9 cellular contexts compared by ENCODE assay signal in the genomic region with DNA sequence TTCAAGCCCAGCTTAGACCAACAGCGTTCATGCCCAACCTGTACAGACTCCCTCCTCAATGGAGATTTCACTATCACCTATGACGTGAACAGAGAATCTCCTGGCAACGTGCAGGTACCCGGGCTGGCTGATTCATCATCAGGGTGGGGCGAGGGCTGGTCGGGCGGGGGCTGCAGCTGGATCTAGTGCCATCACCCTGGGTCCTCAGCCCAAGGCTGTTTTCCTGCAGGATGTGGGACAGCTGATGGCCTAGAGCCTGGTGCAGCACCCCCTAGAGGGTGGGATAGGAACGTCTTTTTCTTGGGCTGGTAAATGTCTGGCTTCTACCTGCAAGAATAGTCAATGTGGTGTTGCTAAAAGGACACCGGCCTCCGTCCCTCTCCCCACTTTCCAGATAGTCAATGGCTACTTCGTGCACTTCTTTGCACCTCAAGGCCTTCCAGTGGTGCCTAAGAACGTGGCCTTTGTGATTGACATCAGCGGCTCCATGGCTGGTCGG. TPM values are rescaled to one million over a fixed set of nuclear protein-coding genes. Genes with fewer than 3 reads are reported as not detected.
A peak's percentile ranks its signal among the peaks of the same experiment; 100 is the strongest.
DNase-seq lines count a peak whose midpoint lies in the region; ATAC-seq and TF ChIP-seq lines count a peak whose summit lies in the region.
"Had no signal": no experiment of that assay in that cellular context is flagged by ENCODE, and none has a peak within 500 bp of the region (broad histone marks: within the 10 kb centered on the region; RNA-seq: fewer than 3 reads in every experiment).

No MANE protein-coding gene starts in this region.

- peak; percentile 7 to 24 for DNase-seq in stimulated activated CD4-positive, alpha-beta T cell treated with anti-CD3 and anti-CD28 coated beads, Interleukin-2, amount 100 ng/mL, for 48 hours
- no peak for DNase-seq in stimulated activated CD4-positive, alpha-beta T cell treated with anti-CD3 and anti-CD28 coated beads, Interleukin-1b, Interleukin-23, amount 100 ng/mL, for 48 hours
- DNase-seq in SJCRH30 (peak; percentile 11 to 48), glutamatergic neuron (peak; percentile 49), superior temporal gyrus (ENCODE audit: extremely low spot score) (no peak), NCI-H774 (lab: John Stamatoyannopoulos, UW) (no peak)

- no peak overlapping the region for H3K27ac Mint-ChIP-seq in glutamatergic neuron (ENCODE audit: unreplicated experiment)
- H3K27ac Mint-ChIP-seq: activated naive CD8-positive, alpha-beta T cell had no signal

- H3K9me3 Mint-ChIP-seq in glutamatergic neuron (ENCODE audit: unreplicated experiment), result peaks cover 4% of the 10 kb centered on the region

- H3K9me3 ChIP-seq in SJCRH30 (replicated peaks), result no peaks in the 10 kb centered on the region

- no peaks in the 10 kb centered on the region for H3K36me3 ChIP-seq in SJCRH30

- peaks cover 3% of the 10 kb centered on the region for H3K27me3 Mint-ChIP-seq in glutamatergic neuron (ENCODE audit: unreplicated experiment)

- peak; percentile 60 for TF ChIP-seq CTCF in glutamatergic neuron (IDR thresholded peaks at IDR 0.05; ENCODE audit: partially characterized antibody, unreplicated experiment)

- no peaks in the 10 kb centered on the region for H3K4me1 ChIP-seq in SJCRH30

- peaks cover 2% of the 10 kb centered on the region for H3K4me1 Mint-ChIP-seq in glutamatergic neuron (ENCODE audit: low read depth, unreplicated experiment)

- H3K36me3 Mint-ChIP-seq in glutamatergic neuron (ENCODE audit: unreplicated experiment), result no peaks in the 10 kb centered on the region
- H3K36me3 Mint-ChIP-seq: activated naive CD8-positive, alpha-beta T cell had no signal

- ATAC-seq in GM18868 (IDR thresholded peaks at IDR 0.05; ENCODE audit: unreplicated experiment) (no peak), GM18867 (IDR thresholded peaks at IDR 0.05; ENCODE audit: unreplicated experiment) (no peak)

- no peak overlapping the region for H3K4me3 Mint-ChIP-seq in glutamatergic neuron (ENCODE audit: unreplicated experiment)
- H3K4me3 Mint-ChIP-seq: activated naive CD8-positive, alpha-beta T cell had no signal

- no peaks in the 10 kb centered on the region for H3K27me3 ChIP-seq in SJCRH30

- H3K27ac ChIP-seq in SJCRH30, result no peak overlapping the region

- no peak overlapping the region for H3K4me3 ChIP-seq in SJCRH30

RNA-seq across cellular contexts. Expression of a gene that starts 4.4 kb away (rescaled TPM):
- 0.28 TPM in 1 of 2 replicates, not detected in the other for total RNA-seq in SJCRH30 (2014; rRNA removed; shearing (Covaris generic))
- total RNA-seq in glutamatergic neuron (ENCODE audit: unreplicated experiment), result not detected

RNA-seq across cellular contexts. Expression of a gene that starts 21.6 kb away (rescaled TPM):
- total RNA-seq in SJCRH30 (2014; rRNA removed; shearing (Covaris generic)), result 0.04 TPM in 1 of 2 replicates, not detected in the other
- total RNA-seq in glutamatergic neuron (ENCODE audit: unreplicated experiment), result not detected

RNA-seq across cellular contexts. Expression of a gene that starts 28.3 kb away (rescaled TPM):
- total RNA-seq in SJCRH30 (2014; rRNA removed; shearing (Covaris generic)), result 23.3 and 24.1 TPM in 2 replicates
- 28.5 TPM for total RNA-seq in glutamatergic neuron (ENCODE audit: unreplicated experiment)

RNA-seq across cellular contexts. Expression of a gene that starts 31.4 kb away (rescaled TPM):
- total RNA-seq in SJCRH30 (2014; rRNA removed; shearing (Covaris generic)), result 0.71 TPM in 1 of 2 replicates, not detected in the other
- total RNA-seq in glutamatergic neuron (ENCODE audit: unreplicated experiment), result 8.0 TPM

RNA-seq across cellular contexts. Expression of a gene that starts 35.8 kb away (rescaled TPM):
- 35.7 and 38.6 TPM in 2 replicates for total RNA-seq in SJCRH30 (2014; rRNA removed; shearing (Covaris generic))
- total RNA-seq in glutamatergic neuron (ENCODE audit: unreplicated experiment), result 3.5 TPM

Comparison
In these comparisons a context has a peak if more than half of its experiments do, and no peak if none do; other contexts are left out.
1. DNase-seq: peak in stimulated activated CD4-positive, alpha-beta T cell treated with anti-CD3 and anti-CD28 coated beads, Interleukin-2, amount 100 ng/mL, for 48 hours (2 of 2), SJCRH30 (2 of 2) and glutamatergic neuron (single experiment); none in stimulated activated CD4-positive, alpha-beta T cell treated with anti-CD3 and anti-CD28 coated beads, Interleukin-1b, Interleukin-23, amount 100 ng/mL, for 48 hours (single experiment), superior temporal gyrus (single experiment) and NCI-H774 (single experiment).